In the genomic region with DNA sequence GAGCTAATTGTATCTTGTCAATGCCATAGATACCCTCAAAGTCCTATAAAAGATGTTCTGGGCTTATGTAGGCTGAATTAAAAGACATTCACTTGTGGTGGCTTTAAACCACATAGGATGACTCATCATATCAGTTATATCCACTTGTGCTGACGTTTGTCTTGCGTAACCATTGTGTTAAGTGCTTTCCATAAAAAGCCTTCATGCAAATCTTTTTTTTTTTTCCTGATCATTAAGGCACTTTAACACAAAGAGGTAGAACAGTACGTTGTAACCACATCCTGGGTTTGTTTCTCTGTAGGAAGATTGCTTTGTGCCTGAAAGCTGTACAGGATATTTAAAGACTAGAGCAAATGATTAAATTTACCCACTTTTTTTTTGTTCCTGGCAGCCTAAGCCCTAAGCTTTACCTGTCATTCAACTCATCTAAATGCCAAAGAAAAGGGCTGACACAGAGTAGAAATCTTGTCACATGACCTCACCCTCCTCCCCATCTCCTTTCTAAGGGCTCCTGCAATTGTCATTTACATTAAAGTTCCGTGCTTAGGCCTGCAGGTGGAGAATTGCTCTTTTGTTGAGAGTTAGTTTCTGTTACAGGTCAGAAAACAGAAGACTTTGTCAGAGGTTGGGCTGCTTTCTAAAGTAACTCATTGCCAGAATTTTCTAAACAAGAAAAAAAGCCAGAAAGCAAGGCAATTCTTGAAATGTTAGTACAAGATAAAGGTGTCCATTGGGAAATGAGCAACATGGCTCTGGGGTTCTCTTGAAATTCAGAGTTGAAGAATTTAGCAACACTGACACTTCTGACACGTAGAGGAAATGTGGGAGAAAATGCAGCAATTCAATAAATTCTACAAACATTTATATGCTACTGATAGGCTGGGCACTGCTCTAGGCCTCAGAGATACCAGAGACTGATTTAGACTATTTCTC, we compare ENCODE assay signal across 1 cellular context.
TF ChIP-seq lines count a peak whose summit lies in the region.

No MANE protein-coding gene starts in this region.

TF ChIP-seq in SK-N-SH, 30 proteins besides CTCF, POLR2A, EP300 and RAD21 (continued from another document):
- TF ChIP-seq, protein P1, sequence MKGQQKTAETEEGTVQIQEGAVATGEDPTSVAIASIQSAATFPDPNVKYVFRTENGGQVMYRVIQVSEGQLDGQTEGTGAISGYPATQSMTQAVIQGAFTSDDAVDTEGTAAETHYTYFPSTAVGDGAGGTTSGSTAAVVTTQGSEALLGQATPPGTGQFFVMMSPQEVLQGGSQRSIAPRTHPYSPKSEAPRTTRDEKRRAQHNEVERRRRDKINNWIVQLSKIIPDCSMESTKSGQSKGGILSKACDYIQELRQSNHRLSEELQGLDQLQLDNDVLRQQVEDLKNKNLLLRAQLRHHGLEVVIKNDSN (IDR thresholded peaks at IDR 0.05; ENCODE audit: borderline replicate concordance, low read depth) = no peak
- TF ChIP-seq ELF1 (IDR thresholded peaks at IDR 0.05) = no peak
- TF ChIP-seq RFX5 (IDR thresholded peaks at IDR 0.05; ENCODE audit: low read length) = no peak
- no peak for TF ChIP-seq MXI1 (IDR thresholded peaks at IDR 0.05; ENCODE audit: low read depth, low read length)
- no peak for TF ChIP-seq GABPA (IDR thresholded peaks at IDR 0.05; ENCODE audit: low read depth)
- TF ChIP-seq SIN3A (IDR thresholded peaks at IDR 0.05; ENCODE audit: borderline replicate concordance, low read depth, low read length) = no peak
- TF ChIP-seq FOSL2 (IDR thresholded peaks at IDR 0.05; ENCODE audit: borderline replicate concordance, low read depth) = no peak
- TF ChIP-seq NFIC (IDR thresholded peaks at IDR 0.05; ENCODE audit: borderline replicate concordance) = no peak
- TF ChIP-seq CHD2 (IDR thresholded peaks at IDR 0.05; ENCODE audit: low read length, partially characterized antibody) = no peak
- no peak for TF ChIP-seq MEF2A (IDR thresholded peaks at IDR 0.05; ENCODE audit: borderline replicate concordance, low read depth)
- TF ChIP-seq TCF12 (IDR thresholded peaks at IDR 0.05) = no peak
- TF ChIP-seq NRF1 (IDR thresholded peaks at IDR 0.05; ENCODE audit: low read depth, low read length) = no peak
